ENCODE assay signal across 16 cellular contexts in genomic region chr7:794207-794606, GRCh38. TPM values are rescaled to one million over a fixed set of nuclear protein-coding genes. Genes with fewer than 3 reads are reported as not detected.
DNase-seq lines count a peak whose midpoint lies in the region; ATAC-seq and TF ChIP-seq lines count a peak whose summit lies in the region.
"Had no signal": no experiment of that assay in that cellular context is flagged by ENCODE, and none has a peak within 500 bp of the region (broad histone marks: within the 10 kb centered on the region; RNA-seq: fewer than 3 reads in every experiment).

No MANE protein-coding gene starts in this region.

- DNase-seq in left ventricle myocardium superior: no peak
- no peak for DNase-seq in cardiac septum (ENCODE audit: low spot score)
- DNase-seq in endothelial cell (ENCODE audit: low spot score): no peak
- DNase-seq in neural crest cell (ENCODE audit: low read depth, low spot score): no peak
- no peak for DNase-seq in transverse colon
- DNase-seq in Peyer's patch: no peak
- DNase-seq: BE2C; CD4-positive, alpha-beta memory T cell; DMS79; GM23248; HCEC 1CT; HFFc6 had no signal

- H3K9me3 Mint-ChIP-seq in endothelial cell (ENCODE audit: unreplicated experiment) (no peaks in the 10 kb centered on the region), neural crest cell (no peaks in the 10 kb centered on the region)
- H3K9me3 Mint-ChIP-seq: HFFc6 had no signal

- WGBS in transverse colon (ENCODE audit: low coverage in 1 of 2), 2 donors: 69 to 79% methylated on average over 4 to 5 of the region's 5 CpGs

- H3K9me3 ChIP-seq in transverse colon (no peaks in the 10 kb centered on the region), Peyer's patch (peaks cover 0 to 9% (median 0%) of the 10 kb centered on the region in 4 donors)
- H3K9me3 ChIP-seq: A549, BE2C had no signal

- H3K4me3 Mint-ChIP-seq in endothelial cell (ENCODE audit: unreplicated experiment): no peak overlapping the region
- no peak overlapping the region for H3K4me3 Mint-ChIP-seq in neural crest cell
- H3K4me3 Mint-ChIP-seq: HFFc6 had no signal

- peaks cover 10% of the 10 kb centered on the region for H3K36me3 Mint-ChIP-seq in endothelial cell (ENCODE audit: low read depth, unreplicated experiment)
- peaks cover 13% of the 10 kb centered on the region for H3K36me3 Mint-ChIP-seq in neural crest cell (ENCODE audit: low read depth)

- TF ChIP-seq POLR2A in transverse colon (IDR thresholded peaks at IDR 0.05): no peak
- TF ChIP-seq POLR2A in Peyer's patch (IDR thresholded peaks at IDR 0.05): no peak

- H3K27me3 Mint-ChIP-seq in endothelial cell (ENCODE audit: unreplicated experiment): peaks cover 1% of the 10 kb centered on the region
- H3K27me3 Mint-ChIP-seq in neural crest cell (ENCODE audit: low read depth): no peaks in the 10 kb centered on the region
- H3K27me3 Mint-ChIP-seq: CD4-positive, alpha-beta memory T cell had no signal

- no peak overlapping the region for H3K4me3 ChIP-seq in transverse colon
- H3K4me3 ChIP-seq in Peyer's patch: no peak overlapping the region
- H3K4me3 ChIP-seq: A549, GM12878, GM23248 had no signal

- ATAC-seq in left ventricle myocardium superior (peak; percentile 60), HG03442 (IDR thresholded peaks at IDR 0.05; ENCODE audit: unreplicated experiment) (no peak)
- ATAC-seq: A549, GM12878 had no signal

- TF ChIP-seq EP300 in transverse colon (IDR thresholded peaks at IDR 0.05; ENCODE audit: low read depth): no peak

- in situ Hi-C loops in transverse colon (cut with MboI; ENCODE audit: low pct_ligation_motif_present in 1 of 4, low pct_unique_long_range_greater_than_20kb in 1 of 4, low sequenced_read_pairs in 3 of 4): loop anchor here in 2 of 4 donors (5.0 to 10.0 kb wide), 2 partner anchors 68 to 71 kb away; no protein-coding TSS in a partner anchor

- TF ChIP-seq CTCF in endothelial cell (IDR thresholded peaks at IDR 0.05; ENCODE audit: unreplicated experiment) (no peak), neural crest cell (conservative IDR thresholded peaks at IDR 0.05) (no peak), transverse colon (IDR thresholded peaks at IDR 0.05) (no peak), Peyer's patch (IDR thresholded peaks at IDR 0.05) (no peak)

- H3K27me3 ChIP-seq in transverse colon: no peaks in the 10 kb centered on the region
- H3K27me3 ChIP-seq in Peyer's patch: no peaks in the 10 kb centered on the region
- H3K27me3 ChIP-seq: BE2C had no signal

- H3K27ac ChIP-seq in transverse colon (peak overlapping the region in 3 of 4 donors; percentile 34 to 41 (median 41)), Peyer's patch (peak overlapping the region in 1 of 4 donors; percentile 71)
- H3K27ac ChIP-seq: A549, C4-2B, GM23248 had no signal

- H3K4me1 Mint-ChIP-seq in endothelial cell (ENCODE audit: unreplicated experiment): no peaks in the 10 kb centered on the region
- no peaks in the 10 kb centered on the region for H3K4me1 Mint-ChIP-seq in neural crest cell
- H3K4me1 Mint-ChIP-seq: CD4-positive, alpha-beta memory T cell had no signal

- intact Hi-C loops in left ventricle myocardium superior (cut with micrococcal nuclease) (no loop called here), cardiac septum (cut with DNase I) (no loop called here), transverse colon (cut with DNase I; ENCODE audit: low total_unique reads) (no loop called here)

- H3K36me3 ChIP-seq in transverse colon: no peaks in the 10 kb centered on the region
- H3K36me3 ChIP-seq in Peyer's patch: no peaks in the 10 kb centered on the region
- H3K36me3 ChIP-seq: BE2C had no signal

- H3K27ac Mint-ChIP-seq in endothelial cell (ENCODE audit: unreplicated experiment): peak overlapping the region; percentile 88
- H3K27ac Mint-ChIP-seq in neural crest cell (ENCODE audit: unreplicated experiment): peak overlapping the region; percentile 71
- H3K27ac Mint-ChIP-seq: HFFc6 had no signal

- no peaks in the 10 kb centered on the region for H3K4me1 ChIP-seq in transverse colon
- H3K4me1 ChIP-seq in Peyer's patch: no peaks in the 10 kb centered on the region
- H3K4me1 ChIP-seq: A549, BE2C had no signal

RNA-seq across cellular contexts. Expression of gene SUN1, which starts 38.1 kb away (rescaled TPM):
- total RNA-seq in left ventricle myocardium superior (186 TPM), cardiac septum (153 TPM), endothelial cell (ENCODE audit: unreplicated experiment) (150 TPM), neural crest cell (99.9 and 101 TPM in 2 replicates), transverse colon (100 to 1,000 TPM in 3 of 4 donors, 10 to 100 TPM in 1; 92.7 to 569 (median 162) TPM), Peyer's patch (100 to 1,000 TPM; 113 to 259 (median 192) TPM)
